Comparison of ENCODE assay signal across 21 cellular contexts in the genomic region with DNA sequence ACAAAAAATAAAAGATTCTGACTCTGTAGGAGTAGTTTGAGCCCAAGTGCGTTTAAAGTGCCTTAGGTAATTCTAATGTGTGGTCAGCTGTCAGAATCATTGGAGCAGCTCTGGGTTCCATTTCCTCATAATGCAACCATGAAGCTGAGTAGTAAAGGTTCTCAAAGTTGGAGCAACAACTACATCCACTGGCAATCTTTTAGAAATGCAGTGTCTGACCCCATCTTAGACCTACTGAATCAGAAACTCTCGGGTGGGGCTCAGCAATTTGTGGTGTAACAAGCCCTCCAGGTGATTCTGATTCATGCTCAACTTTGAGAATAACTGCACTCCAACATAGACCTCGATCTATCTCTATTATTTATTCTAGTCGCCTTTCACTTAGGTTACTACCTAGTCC. TPM values are rescaled to one million over a fixed set of nuclear protein-coding genes. Genes with fewer than 3 reads are reported as not detected.
DNase-seq lines count a peak whose midpoint lies in the region; ATAC-seq and TF ChIP-seq lines count a peak whose summit lies in the region.
"Had no signal": no experiment of that assay in that cellular context is flagged by ENCODE, and none has a peak within 500 bp of the region (broad histone marks: within the 10 kb centered on the region; RNA-seq: fewer than 3 reads in every experiment).

No MANE protein-coding gene starts in this region.

- H3K4me1 Mint-ChIP-seq in stimulated activated naive B cell treated with anti-CD40 and anti-IgM and Interleukin-4, amounts not matched to agents 10 μg/mL and 1 μg/mL and 100 μg/mL, for 72 hours: no peaks in the 10 kb centered on the region
- H3K4me1 Mint-ChIP-seq: activated CD4-positive, alpha-beta T cell treated with anti-CD3 and anti-CD28 coated beads, Interleukin-2, amount 10 ng/mL, durations not matched to agents 7 days and 5 days; neural progenitor cell had no signal

- POLR2A ChIA-PET in PC-9 (lab: Charles Lee; ENCODE audit: unreplicated experiment): no interaction called here

- peak overlapping the region; percentile 51 for H2AFZ ChIP-seq in PC-9
- H2AFZ ChIP-seq: GM23248, neural progenitor cell had no signal

- no peaks in the 10 kb centered on the region for H3K27me3 ChIP-seq in PC-9 (ENCODE audit: insufficient read depth, low read depth)
- no peaks in the 10 kb centered on the region for H3K27me3 ChIP-seq in foreskin keratinocyte
- H3K27me3 ChIP-seq in left ventricle myocardium inferior (ENCODE audit: low read depth): no peaks in the 10 kb centered on the region
- H3K27me3 ChIP-seq: colonic mucosa, esophagus muscularis mucosa, neural progenitor cell had no signal

- intact Hi-C loops in PC-9 (cut with micrococcal nuclease; ENCODE audit: unreplicated experiment) (no loop called here), left ventricle myocardium inferior (cut with micrococcal nuclease) (no loop called here)

- peaks cover 7 to 10% of the 10 kb centered on the region in 2 donors for H3K9me3 Mint-ChIP-seq in stimulated activated naive B cell treated with anti-CD40 and anti-IgM and Interleukin-4, amounts not matched to agents 10 μg/mL and 1 μg/mL and 100 μg/mL, for 72 hours
- H3K9me3 Mint-ChIP-seq: activated CD4-positive, alpha-beta T cell treated with anti-CD3 and anti-CD28 coated beads, Interleukin-2, amount 10 ng/mL, durations not matched to agents 7 days and 5 days; neural progenitor cell had no signal

- H3K9me3 ChIP-seq in PC-9 (ENCODE audit: insufficient read depth, low read depth) (no peaks in the 10 kb centered on the region; the same call in 1 of the 2 replicates), left ventricle myocardium inferior (replicated peaks) (peaks cover 12% of the 10 kb centered on the region)
- H3K9me3 ChIP-seq: colonic mucosa had no signal

- peak; percentile 57 for ATAC-seq in foreskin keratinocyte
- ATAC-seq in stimulated activated naive B cell treated with anti-CD40 and anti-IgM and Interleukin-4, amounts not matched to agents 10 μg/mL and 1 μg/mL and 100 μg/mL, for 72 hours (replicated peaks): peak; percentile 57 to 62
- ATAC-seq in HG02981 (IDR thresholded peaks at IDR 0.05; ENCODE audit: unreplicated experiment): no peak

- no TSS peak for BruUV-seq in PC-9 (replicated peaks; lab: Mats Ljungman, UMichigan)

- H3K4me1 ChIP-seq in PC-9 (replicated peaks; ENCODE audit: insufficient read depth) (peaks cover under 1% of the 10 kb centered on the region; the same call in 1 of the 2 replicates), foreskin keratinocyte (no peaks in the 10 kb centered on the region), left ventricle myocardium inferior (no peaks in the 10 kb centered on the region)
- H3K4me1 ChIP-seq: colonic mucosa, neural progenitor cell had no signal

- no peak overlapping the region for H3K27ac Mint-ChIP-seq in stimulated activated naive B cell treated with anti-CD40 and anti-IgM and Interleukin-4, amounts not matched to agents 10 μg/mL and 1 μg/mL and 100 μg/mL, for 72 hours
- H3K27ac Mint-ChIP-seq: activated CD4-positive, alpha-beta T cell treated with anti-CD3 and anti-CD28 coated beads, Interleukin-2, amount 10 ng/mL, durations not matched to agents 7 days and 5 days; activated T-cell treated with anti-CD3 and anti-CD28 coated beads, Interleukin-2, amount 50 U/mL, for 24 hours; neural progenitor cell had no signal

- no peak overlapping the region for H3K4me3 ChIP-seq in PC-9
- no peak overlapping the region for H3K4me3 ChIP-seq in left ventricle myocardium inferior
- H3K4me3 ChIP-seq: colonic mucosa, esophagus muscularis mucosa, GM23248, neural progenitor cell had no signal

- TF ChIP-seq CTCF in PC-9 (conservative IDR thresholded peaks at IDR 0.05) (no peak), foreskin keratinocyte (conservative IDR thresholded peaks at IDR 0.05) (peak; percentile 54), left ventricle myocardium inferior (IDR thresholded peaks at IDR 0.05; ENCODE audit: borderline replicate concordance) (no peak)

- no peaks in the 10 kb centered on the region for H3K9me2 ChIP-seq in PC-9 (ENCODE audit: insufficient read depth)

- H3K27me3 Mint-ChIP-seq in stimulated activated naive B cell treated with anti-CD40 and anti-IgM and Interleukin-4, amounts not matched to agents 10 μg/mL and 1 μg/mL and 100 μg/mL, for 72 hours: peaks cover 3 to 18% of the 10 kb centered on the region in 2 donors
- H3K27me3 Mint-ChIP-seq: activated CD4-positive, alpha-beta T cell treated with anti-CD3 and anti-CD28 coated beads, Interleukin-2, amount 10 ng/mL, durations not matched to agents 7 days and 5 days had no signal

- CTCF ChIA-PET in PC-9 (lab: Charles Lee): no interaction called here

- no peaks in the 10 kb centered on the region for H3K36me3 Mint-ChIP-seq in stimulated activated naive B cell treated with anti-CD40 and anti-IgM and Interleukin-4, amounts not matched to agents 10 μg/mL and 1 μg/mL and 100 μg/mL, for 72 hours
- H3K36me3 Mint-ChIP-seq: neural progenitor cell had no signal

- no peaks in the 10 kb centered on the region for H3K36me3 ChIP-seq in PC-9 (ENCODE audit: low read depth)
- H3K36me3 ChIP-seq in left ventricle myocardium inferior: no peaks in the 10 kb centered on the region
- H3K36me3 ChIP-seq: colonic mucosa, esophagus muscularis mucosa, neural progenitor cell had no signal

- peak overlapping the region; percentile 28; the same call in 1 of the 2 replicates for H3K4me2 ChIP-seq in PC-9
- H3K4me2 ChIP-seq: neural progenitor cell had no signal

- H3K27ac ChIP-seq in PC-9 (no peak overlapping the region), foreskin keratinocyte (no peak overlapping the region), left ventricle myocardium inferior (replicated peaks) (no peak overlapping the region)
- H3K27ac ChIP-seq: colonic mucosa, esophagus muscularis mucosa, GM23248, neural progenitor cell had no signal

- no peaks in the 10 kb centered on the region for H3F3A ChIP-seq in PC-9 (ENCODE audit: insufficient read depth, low read depth)

- DNase-seq in NOMO-1 treated with DMSO at 0.1 percent for 48 hours (lab: John Stamatoyannopoulos, UW; ENCODE audit: unreplicated experiment) (peak; percentile 14), NOMO-1 treated with dmso at 0.1 percent for 144 hours (lab: John Stamatoyannopoulos, UW; ENCODE audit: unreplicated experiment) (no peak), PC-9 (peak in 1 of 2 experiments; percentile 53), foreskin keratinocyte (peak; percentile 36 to 79), left ventricle myocardium inferior (no peak), NCI-H446 (lab: John Stamatoyannopoulos, UW) (no peak)
- DNase-seq in stimulated activated naive B cell treated with anti-CD40 and anti-IgM and Interleukin-4, amounts not matched to agents 10 μg/mL and 1 μg/mL and 100 μg/mL, for 72 hours: no peak
- DNase-seq: ACHN; activated CD4-positive, alpha-beta T cell treated with anti-CD3 and anti-CD28 coated beads, Interleukin-2, amount 10 ng/mL, durations not matched to agents 7 days and 5 days; activated T-cell treated with anti-CD3 and anti-CD28 coated beads, Interleukin-2, amount 50 U/mL, for 24 hours; amygdala; colonic mucosa; GM23248; hypothalamus; NCI-H1105; NCI-H526 treated with DMSO at 0.1 percent for 48 hours; SHP77 treated with DMSO at 0.1 percent for 48 hours; stimulated activated naive CD4-positive, alpha-beta T cell had no signal

- H3K4me3 Mint-ChIP-seq in stimulated activated naive B cell treated with anti-CD40 and anti-IgM and Interleukin-4, amounts not matched to agents 10 μg/mL and 1 μg/mL and 100 μg/mL, for 72 hours: no peak overlapping the region
- H3K4me3 Mint-ChIP-seq: activated CD4-positive, alpha-beta T cell treated with anti-CD3 and anti-CD28 coated beads, Interleukin-2, amount 10 ng/mL, durations not matched to agents 7 days and 5 days; activated T-cell treated with anti-CD3 and anti-CD28 coated beads, Interleukin-2, amount 50 U/mL, for 24 hours; neural progenitor cell had no signal

- no peaks in the 10 kb centered on the region for H3K79me2 ChIP-seq in PC-9 (ENCODE audit: low read depth)

- no peaks in the 10 kb centered on the region for H4K20me1 ChIP-seq in PC-9 (ENCODE audit: insufficient read depth)

RNA-seq across cellular contexts. Expression of a gene that starts 7.6 kb away (rescaled TPM):
- total RNA-seq in PC-9 (2021) (2.3 and 3.7 TPM in 2 replicates), foreskin keratinocyte (1.4 TPM in 1 of 2 replicates, not detected in the other), left ventricle myocardium inferior (20.7 TPM)
- 0.02 and 0.94 TPM in 2 replicates for polyA plus RNA-seq in foreskin keratinocyte
- total RNA-seq: activated CD4-positive, alpha-beta T cell treated with anti-CD3 and anti-CD28 coated beads, Interleukin-2, amount 10 ng/mL, durations not matched to agents 7 days and 5 days; GM23248 had no signal
- polyA plus RNA-seq: GM23248 had no signal

Comparison
In these comparisons a context has a peak if more than half of its experiments do, and no peak if none do; other contexts are left out.
1. DNase-seq: peak in NOMO-1 treated with DMSO at 0.1 percent for 48 hours (single experiment) and foreskin keratinocyte (2 of 2); none in NOMO-1 treated with dmso at 0.1 percent for 144 hours (single experiment), stimulated activated naive B cell treated with anti-CD40 and anti-IgM and Interleukin-4, amounts not matched to agents 10 μg/mL and 1 μg/mL and 100 μg/mL, for 72 hours (single experiment), left ventricle myocardium inferior (single experiment) and NCI-H446 (0 of 2).